In the genomic region with DNA sequence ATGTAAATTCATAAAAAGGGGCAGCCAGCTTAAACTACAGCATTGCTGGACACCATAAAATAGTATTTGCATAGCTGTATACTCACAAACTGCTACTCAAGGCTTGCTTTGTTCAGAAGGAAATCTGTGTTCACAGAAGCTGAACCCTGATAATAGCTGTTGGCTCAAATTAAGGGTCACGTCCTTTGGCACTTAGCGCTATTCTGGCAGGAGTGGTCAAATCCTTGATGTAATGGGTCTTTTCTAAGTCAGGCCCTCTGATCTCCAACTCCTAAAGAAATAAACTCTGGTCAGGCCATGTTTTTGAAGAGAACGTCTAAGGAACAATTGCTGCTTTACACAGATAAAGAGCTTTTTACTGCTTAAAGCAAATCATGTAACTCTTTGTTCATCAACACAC, we compare ENCODE assay signal across 2 cellular contexts.
TF ChIP-seq lines count a peak whose summit lies in the region.

No MANE protein-coding gene starts in this region.

TF ChIP-seq in liver, 16 proteins besides CTCF, POLR2A, EP300 and RAD21:
- TF ChIP-seq REST (IDR thresholded peaks at IDR 0.05) (no peak), NR2F2 (IDR thresholded peaks at IDR 0.05) (peak; percentile 83), SP1 (IDR thresholded peaks at IDR 0.05) (peak; percentile 12), FOXA1 (IDR thresholded peaks at IDR 0.05) (no peak)

TF ChIP-seq in HepG2, 621 proteins besides CTCF, POLR2A, EP300 and RAD21 (continued from another document):
- TF ChIP-seq TRAFD1 (CRISPR knock-in tag; IDR thresholded peaks at IDR 0.05; ENCODE audit: borderline replicate concordance), result no peak
- no peak for TF ChIP-seq ZBTB1 (CRISPR knock-in tag; IDR thresholded peaks at IDR 0.05; ENCODE audit: borderline replicate concordance)
- no peak for TF ChIP-seq JUND (CRISPR knock-in tag; IDR thresholded peaks at IDR 0.05)
